8 cellular contexts compared by ENCODE assay signal in genomic region chr7:39623312-39624201, GRCh38. TPM values are rescaled to one million over a fixed set of nuclear protein-coding genes. Genes with fewer than 3 reads are reported as not detected.
DNase-seq lines count a peak whose midpoint lies in the region; ATAC-seq, FAIRE-seq and TF ChIP-seq lines count a peak whose summit lies in the region.

RALA (plus strand) TSS chr7:39623572; CDS start chr7:39686668, 63,096 bp downstream.

- peak within 1 kb of the TSS; percentile 93 for H3K9ac ChIP-seq in HepG2 (ENCODE audit: insufficient read depth, low read depth, low read length)

- H3K4me2 ChIP-seq in HepG2 (ENCODE audit: low read depth, low read length), result peak within 1 kb of the TSS; percentile 86

- TF ChIP-seq CTCF in CD14-positive monocyte (IDR thresholded peaks at IDR 0.05), result no peak
- no peak for TF ChIP-seq CTCF in HepG2 (CRISPR knock-in tag; IDR thresholded peaks at IDR 0.05)

- under 1% methylated on average over 14 of the region's 100 CpGs for WGBS in HepG2 (ENCODE audit: low lambda C conversion rate)

- peaks cover 42% of the 10 kb centered on the region for H3K4me1 Mint-ChIP-seq in CD14-positive monocyte

- H3K9me3 Mint-ChIP-seq in CD14-positive monocyte, result no peaks in the 10 kb centered on the region

- DNase-seq in CD14-positive monocyte (ENCODE audit: low spot score) (peak; percentile 90), NCI-H774 (lab: John Stamatoyannopoulos, UW) (peak; percentile 87), dermis blood vessel endothelial cell (peak; percentile 89), HepG2 (ENCODE audit: low spot score) (peak; percentile 84)
- peak; percentile 91 to 92 for DNase-seq in activated CD4-positive, alpha-beta T cell treated with anti-CD3 and anti-CD28 coated beads, Interleukin-2, amount 50 U/mL, for 48 hours
- peak; percentile 84 for DNase-seq in stimulated activated CD4-positive, alpha-beta T cell treated with anti-CD3 and anti-CD28 coated beads, Interleukin-2, amount 100 ng/mL, for 48 hours

- peak within 1 kb of the TSS; percentile 94 for H3K27ac ChIP-seq in HepG2 (ENCODE audit: extremely low read length, insufficient read depth, low read length)

- CTCF ChIA-PET in HepG2 (lab: Yijun Ruan, JAX; ENCODE audit: low intra/inter-chr PET ratio, low total read pairs), result no interaction called here

- FAIRE-seq in HepG2 (lab: Jason Lieb, UNC), result no peak

- H3K36me3 Mint-ChIP-seq in CD14-positive monocyte, result peaks cover 1 to 5% of the 10 kb centered on the region in 2 donors

- peaks cover 9% of the 10 kb centered on the region; the same call in 1 of the 2 replicates for H4K20me1 ChIP-seq in HepG2 (ENCODE audit: insufficient read depth, low read length)

- H3K79me2 ChIP-seq in HepG2 (ENCODE audit: insufficient read depth, low read length), result peaks cover 49% of the 10 kb centered on the region

- peak; percentile 89 to 91 for TF ChIP-seq POLR2A in HepG2 (IDR thresholded peaks at IDR 0.05; ENCODE audit: insufficient read depth in 1 of 2, low read depth in 2 of 2, low read length in 2 of 2)

- ATAC-seq in GM19372 (IDR thresholded peaks at IDR 0.05; ENCODE audit: low read depth, unreplicated experiment), result peak; percentile 90
- peak; percentile 95 for ATAC-seq in HG03521 (IDR thresholded peaks at IDR 0.05; ENCODE audit: unreplicated experiment)
- ATAC-seq in HepG2, result peak; percentile 98

- no peaks in the 10 kb centered on the region for H3K36me3 ChIP-seq in HepG2 (replicated peaks in 1 of 2; ENCODE audit: control insufficient read depth in 1 of 2, insufficient read depth in 2 of 2, low read length in 2 of 2)

- H3K27ac Mint-ChIP-seq in CD14-positive monocyte, result peak within 1 kb of the TSS; percentile 79 to 97 (median 93)

- 0 out of 2 replicates have a peak, but pooled peaks have one; percentile 31 for TF ChIP-seq RAD21 in HepG2 (CRISPR knock-in tag; IDR thresholded peaks at IDR 0.05)

- no peaks in the 10 kb centered on the region for H3K27me3 ChIP-seq in HepG2 (ENCODE audit: control insufficient read depth in 1 of 2, insufficient read depth in 2 of 2, low read length in 2 of 2)

- TF ChIP-seq EP300 in HepG2 (IDR thresholded peaks at IDR 0.05; ENCODE audit: low read depth in 2 of 2, low read length in 2 of 2) (no peak), HepG2 (CRISPR knock-in tag; IDR thresholded peaks at IDR 0.05; ENCODE audit: borderline replicate concordance) (no peak)

- in situ Hi-C loops in HepG2 (cut with HindIII; ENCODE audit: extremely low pct_ligation_motif_present, low pct_unique_long_range_greater_than_20kb), result no loop called here

- H3K9me3 ChIP-seq in HepG2 (ENCODE audit: low read length), result no peaks in the 10 kb centered on the region

- peaks cover 49% of the 10 kb centered on the region for H3K4me1 ChIP-seq in HepG2 (ENCODE audit: insufficient read depth, low read length)

- BruUV-seq in HepG2 (replicated peaks; lab: Mats Ljungman, UMichigan), result no TSS peak

- peak within 1 kb of the TSS; percentile 89 to 92 for H3K4me3 Mint-ChIP-seq in CD14-positive monocyte

- H3K4me3 ChIP-seq in HepG2 (replicated peaks in 1 of 3; ENCODE audit: insufficient read depth in 1 of 3, low read depth in 2 of 3, low read length in 3 of 3), result peak within 1 kb of the TSS; percentile 79 to 87 (median 86)

- POLR2A ChIA-PET in HepG2 (lab: Yijun Ruan, JAX), result interaction anchor here (0.9 to 1.9 kb wide), 11 partner anchors 10 to 296 kb away, joined by 3 to 7 read pairs (median 4); partner anchors contain the start of gene YAE1

- H3K27me3 Mint-ChIP-seq in CD14-positive monocyte (ENCODE audit: low read depth in 3 of 3), result peaks cover 0 to under 1% (median 0%) of the 10 kb centered on the region in 3 donors

- intact Hi-C loops in CD14-positive monocyte (cut with micrococcal nuclease), result loop anchor here in 1 of 2 donors (5.0 kb wide), 2 partner anchors 41 to 109 kb away; no protein-coding TSS in a partner anchor
- intact Hi-C loops in HepG2 (cut with micrococcal nuclease; ENCODE audit: unreplicated experiment), result loop anchor here (2.0 kb wide), 1 partner anchor 57 kb away; the partner anchor contains the start of gene YAE1

- H2AFZ ChIP-seq in HepG2 (ENCODE audit: low read length), result no peak within 1 kb of the TSS

TF ChIP-seq in HepG2, 621 proteins besides CTCF, POLR2A, EP300 and RAD21 (continues in another document):
- no peak for TF ChIP-seq TEAD3 (CRISPR knock-in tag; optimal IDR thresholded peaks at IDR 0.05; ENCODE audit: borderline replicate concordance)
- TF ChIP-seq KMT2B (CRISPR knock-in tag; IDR thresholded peaks at IDR 0.05), result peak; percentile 85; the same call in 1 of the 2 replicates
- no peak for TF ChIP-seq TCF12 (IDR thresholded peaks at IDR 0.05)
- peak; percentile 21; the same call in 1 of the 2 replicates for TF ChIP-seq TCF12 (CRISPR knock-in tag; IDR thresholded peaks at IDR 0.05)
- TF ChIP-seq ARHGAP35 (CRISPR knock-in tag; IDR thresholded peaks at IDR 0.05; ENCODE audit: borderline replicate concordance), result no peak
- TF ChIP-seq FOXM1 (CRISPR knock-in tag; IDR thresholded peaks at IDR 0.05), result no peak
- no peak for TF ChIP-seq TIGD3 (CRISPR knock-in tag; IDR thresholded peaks at IDR 0.05; ENCODE audit: borderline replicate concordance)
- TF ChIP-seq TBL1XR1 (IDR thresholded peaks at IDR 0.05; ENCODE audit: borderline replicate concordance, low read length, partially characterized antibody), result no peak
- no peak for TF ChIP-seq DNMT3B (CRISPR knock-in tag; conservative IDR thresholded peaks at IDR 0.05)
- TF ChIP-seq ZBTB38 (CRISPR knock-in tag; IDR thresholded peaks at IDR 0.05), result no peak; the same call in 1 of the 2 replicates
- 0 out of 2 replicates have a peak, but pooled peaks have one; percentile 14 for TF ChIP-seq MAF1 (CRISPR knock-in tag; IDR thresholded peaks at IDR 0.05; ENCODE audit: borderline replicate concordance)
- no peak for TF ChIP-seq ATF5 (CRISPR knock-in tag; IDR thresholded peaks at IDR 0.05; ENCODE audit: low read depth)
- TF ChIP-seq ZNF841 (CRISPR knock-in tag; IDR thresholded peaks at IDR 0.05; ENCODE audit: borderline replicate concordance), result peak; percentile 33; the same call in 1 of the 2 replicates
- no peak for TF ChIP-seq NR0B2 (CRISPR knock-in tag; IDR thresholded peaks at IDR 0.05)
- TF ChIP-seq ZSCAN22 (CRISPR knock-in tag; IDR thresholded peaks at IDR 0.05), result no peak
- TF ChIP-seq CEBPB (IDR thresholded peaks at IDR 0.05; ENCODE audit: borderline replicate concordance, low read depth, low read length), result no peak
- TF ChIP-seq JUND (CRISPR knock-in tag; IDR thresholded peaks at IDR 0.05), result no peak
- peak; percentile 66; the same call in 1 of the 2 replicates for TF ChIP-seq ZNF788 (CRISPR knock-in tag; IDR thresholded peaks at IDR 0.05; ENCODE audit: borderline replicate concordance)

RNA-seq across cellular contexts. Expression of gene RALA, which starts in this region (rescaled TPM):
- polyA plus RNA-seq in CD14-positive monocyte, result 10 to 100 TPM; 30.8 to 32.0 TPM
- 36.9 and 49.4 TPM in 2 replicates for total RNA-seq in dermis blood vessel endothelial cell
- 11.8 and 23.0 TPM in 2 replicates for total RNA-seq in HepG2 (2016; rRNA removed; fragmentation: Illumina TruSeq; extraction: Trizol)
- total RNA-seq in HepG2 (2016; cell fraction: cytosol; rRNA removed; fragmentation: Illumina TruSeq; extraction: Trizol; ENCODE audit: low read depth), result 6.1 and 6.9 TPM in 2 replicates
- 12.6 and 22.2 TPM in 2 replicates for total RNA-seq in HepG2 (2016; cell fraction: insoluble cytoplasmic fraction; rRNA removed; fragmentation: Illumina TruSeq; extraction: Trizol)
- 13.0 and 14.4 TPM in 2 replicates for total RNA-seq in HepG2 (2016; cell fraction: membrane; rRNA removed; fragmentation: Illumina TruSeq; extraction: Trizol)
- 10.8 and 11.3 TPM in 2 replicates for total RNA-seq in HepG2 (2016; cell fraction: nucleus; rRNA removed; fragmentation: Illumina TruSeq; extraction: Trizol)
- 12.8 and 19.5 TPM in 2 replicates for polyA plus RNA-seq in HepG2 (2011; rRNA removed)
- 9.2 and 12.2 TPM in 2 replicates for polyA plus RNA-seq in HepG2 (2011; cell fraction: cytosol; rRNA removed)
- 6.4 and 6.7 TPM in 2 replicates for polyA plus RNA-seq in HepG2 (2011; cell fraction: nucleus; rRNA removed)
- 23.7 and 26.7 TPM in 2 replicates for polyA plus RNA-seq in HepG2 (2012)
- polyA plus RNA-seq in HepG2 (2016; cell fraction: cytosol; fragmentation: Illumina TruSeq; extraction: Trizol; ENCODE audit: low read depth), result 14.5 and 15.2 TPM in 2 replicates
- 50.3 and 60.4 TPM in 2 replicates for polyA plus RNA-seq in HepG2 (2016; cell fraction: insoluble cytoplasmic fraction; fragmentation: Illumina TruSeq; extraction: Trizol; ENCODE audit: low read depth)
- polyA plus RNA-seq in HepG2 (2016; cell fraction: membrane; fragmentation: Illumina TruSeq; extraction: Trizol; ENCODE audit: low read depth), result 16.5 and 20.5 TPM in 2 replicates
- 19.8 and 21.9 TPM in 2 replicates for polyA plus RNA-seq in HepG2 (2016; cell fraction: nucleus; fragmentation: Illumina TruSeq; extraction: Trizol; ENCODE audit: insufficient read depth, low read depth)
- 9.4 and 17.2 TPM in 2 replicates for polyA minus RNA-seq in HepG2 (2011; rRNA and poly(A)+ RNA removed; ENCODE audit: low replicate concordance)
- polyA minus RNA-seq in HepG2 (2011; cell fraction: cytosol; rRNA and poly(A)+ RNA removed), result 16.0 and 21.1 TPM in 2 replicates
- polyA minus RNA-seq in HepG2 (2011; cell fraction: nucleus; rRNA and poly(A)+ RNA removed), result 23.4 and 25.4 TPM in 2 replicates

Comparison
In these comparisons a context has a peak if more than half of its experiments do, and no peak if none do; other contexts are left out.
1. Peak in every context shown above with its lines: DNase-seq, ATAC-seq, H3K4me3 ChIP-seq and H3K27ac ChIP-seq.